Comparison of ENCODE assay signal across 13 cellular contexts in the genomic region with DNA sequence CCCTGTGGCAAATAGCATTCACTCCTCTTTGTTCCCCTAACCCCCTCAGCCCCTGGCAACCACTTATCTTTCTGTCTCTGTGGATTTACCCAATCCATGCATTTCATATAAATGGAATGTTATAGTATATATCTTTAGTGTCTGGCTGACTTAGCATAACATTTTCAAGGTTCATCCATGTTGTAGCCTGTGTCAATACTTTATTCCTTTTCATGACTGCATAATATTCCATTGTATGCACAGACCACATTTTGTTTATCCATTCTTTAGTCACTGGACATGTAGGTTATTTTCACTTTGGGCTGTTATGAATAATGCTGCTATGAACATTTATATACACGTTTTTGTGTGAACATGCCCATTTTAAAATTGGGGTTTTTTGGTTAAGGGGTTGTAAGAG.
"Had no signal": no experiment of that assay in that cellular context is flagged by ENCODE, and none has a peak within 500 bp of the region (broad histone marks: within the 10 kb centered on the region; RNA-seq: fewer than 3 reads in every experiment).

No MANE protein-coding gene starts in this region.

- H3K9me3 ChIP-seq: breast epithelium, lower lobe of right lung, suprapubic skin had no signal

- H3K4me3 Mint-ChIP-seq: mesothelial cell of epicardium had no signal

- H3K4me1 ChIP-seq: breast epithelium had no signal

- H3K4me3 ChIP-seq: breast epithelium, heart left ventricle, lower lobe of right lung, suprapubic skin had no signal

- H3K27me3 ChIP-seq: breast epithelium, heart left ventricle, suprapubic skin had no signal

- DNase-seq: activated CD4-positive, alpha-beta T cell treated with anti-CD3 and anti-CD28 coated beads, Interleukin-2, amount 10 ng/mL, durations not matched to agents 7 days and 5 days; activated T-cell treated with anti-CD3 and anti-CD28 coated beads for 4 hours; aorta; heart left ventricle; left colon; lower lobe of right lung; retina; trophoblast cell had no signal

- H3K9me3 Mint-ChIP-seq: activated T-helper 17 cell treated with anti-CD3 and anti-CD28 coated beads, Interleukin-2, amount 50 U/mL, for 72 hours had no signal

- ATAC-seq: activated T-helper 17 cell treated with anti-CD3 and anti-CD28 coated beads, Interleukin-2, amount 50 U/mL, for 72 hours; heart left ventricle; left colon had no signal

- H3K36me3 ChIP-seq: breast epithelium, heart left ventricle, lower lobe of right lung, suprapubic skin had no signal

- H3K27ac ChIP-seq: breast epithelium, lower lobe of right lung, suprapubic skin had no signal

- FAIRE-seq: frontal cortex had no signal

- H3K27me3 Mint-ChIP-seq: activated CD4-positive, alpha-beta T cell treated with anti-CD3 and anti-CD28 coated beads, Interleukin-2, amount 10 ng/mL, durations not matched to agents 7 days and 5 days; activated T-helper 17 cell treated with anti-CD3 and anti-CD28 coated beads, Interleukin-2, amount 50 U/mL, for 72 hours had no signal
